ENCODE assay signal across 8 cellular contexts in genomic region chr5:67215592-67216471, GRCh38. TPM values are rescaled to one million over a fixed set of nuclear protein-coding genes. Genes with fewer than 3 reads are reported as not detected.
DNase-seq lines count a peak whose midpoint lies in the region; ATAC-seq and TF ChIP-seq lines count a peak whose summit lies in the region.

No MANE protein-coding gene starts in this region.

- peak overlapping the region; percentile 98 for H3K27ac Mint-ChIP-seq in activated CD8-positive, alpha-beta memory T cell treated with anti-CD3 and anti-CD28 coated beads, Interleukin-2, amount 10 ng/mL, durations not matched to agents 7 days and 5 days

- peak in 2 of 4 donors; percentile 38 to 63 for TF ChIP-seq POLR2A in esophagus squamous epithelium (IDR thresholded peaks at IDR 0.05)
- peak; percentile 41 for TF ChIP-seq POLR2A in transverse colon (IDR thresholded peaks at IDR 0.05)

- peaks cover 3% of the 10 kb centered on the region for H3K79me2 ChIP-seq in parathyroid adenoma

- peaks cover 24% of the 10 kb centered on the region for H3K36me3 Mint-ChIP-seq in activated CD8-positive, alpha-beta memory T cell treated with anti-CD3 and anti-CD28 coated beads, Interleukin-2, amount 10 ng/mL, durations not matched to agents 7 days and 5 days

- no peak for TF ChIP-seq EP300 in transverse colon (IDR thresholded peaks at IDR 0.05; ENCODE audit: low read depth)

- peak; percentile 100 for ATAC-seq in HG02623 (IDR thresholded peaks at IDR 0.05; ENCODE audit: unreplicated experiment)
- peak; percentile 97 for ATAC-seq in activated CD8-positive, alpha-beta memory T cell treated with anti-CD3 and anti-CD28 coated beads, Interleukin-2, amount 10 ng/mL, durations not matched to agents 7 days and 5 days

- in situ Hi-C loops in GM13976 (cut with MboI; ENCODE audit: low sequenced_read_pairs, unreplicated experiment): loop anchor here (25.0 kb wide), 1 partner anchor 229 kb away; no protein-coding TSS in a partner anchor
- in situ Hi-C loops in transverse colon (cut with MboI; ENCODE audit: low pct_ligation_motif_present in 1 of 4, low pct_unique_long_range_greater_than_20kb in 1 of 4, low sequenced_read_pairs in 3 of 4): loop anchor here in 1 of 4 donors (10.0 kb wide), 1 partner anchor 51 kb away; no protein-coding TSS in a partner anchor

- H3K4me1 Mint-ChIP-seq in activated CD8-positive, alpha-beta memory T cell treated with anti-CD3 and anti-CD28 coated beads, Interleukin-2, amount 10 ng/mL, durations not matched to agents 7 days and 5 days: peaks cover 64% of the 10 kb centered on the region

- H3K27me3 Mint-ChIP-seq in activated CD8-positive, alpha-beta memory T cell treated with anti-CD3 and anti-CD28 coated beads, Interleukin-2, amount 10 ng/mL, durations not matched to agents 7 days and 5 days: no peaks in the 10 kb centered on the region

- intact Hi-C loops in esophagus squamous epithelium (cut with DNase I) (no loop called here), transverse colon (cut with DNase I; ENCODE audit: low total_unique reads) (no loop called here)

- H3K4me3 Mint-ChIP-seq in activated CD8-positive, alpha-beta memory T cell treated with anti-CD3 and anti-CD28 coated beads, Interleukin-2, amount 10 ng/mL, durations not matched to agents 7 days and 5 days: peak overlapping the region; percentile 69

- 41 to 54% methylated on average over 13 to 15 of the region's 17 CpGs for WGBS in esophagus squamous epithelium, 2 donors
- WGBS in transverse colon (ENCODE audit: low coverage in 1 of 2), 2 donors: 24% methylated on average over 17 of the region's 17 CpGs; no CpG with 5 or more reads in 1 of the 2 donors

- CTCF ChIA-PET in activated CD8-positive, alpha-beta memory T cell treated with anti-CD3 and anti-CD28 coated beads, Interleukin-2, amount 10 ng/mL, durations not matched to agents 7 days and 5 days (lab: Charles Lee): interaction anchor here (1.2 to 24.1 kb wide), 5 partner anchors 9 to 228 kb away, joined by 3 to 521 read pairs (median 5); no protein-coding TSS in a partner anchor

- peak overlapping the region; percentile 41 to 88 (median 65) for H3K27ac ChIP-seq in esophagus squamous epithelium
- H3K27ac ChIP-seq in parathyroid adenoma: peak overlapping the region; percentile 99
- H3K27ac ChIP-seq in transverse colon: peak overlapping the region; percentile 53 to 79 (median 62)

- TF ChIP-seq CTCF in GM13976 (IDR thresholded peaks at IDR 0.05; ENCODE audit: borderline replicate concordance, control extremely low read depth, extremely low read depth, insufficient read depth, missing control alignments): peak; percentile 3
- TF ChIP-seq CTCF in esophagus squamous epithelium (IDR thresholded peaks at IDR 0.05): peak in 1 of 6 experiments; percentile 8
- no peak for TF ChIP-seq CTCF in parathyroid adenoma (IDR thresholded peaks at IDR 0.05)
- no peak for TF ChIP-seq CTCF in transverse colon (IDR thresholded peaks at IDR 0.05)

- peak overlapping the region; percentile 11 for H3K9ac ChIP-seq in parathyroid adenoma

- H3K9me3 ChIP-seq in esophagus squamous epithelium (no peaks in the 10 kb centered on the region), parathyroid adenoma (ENCODE audit: control insufficient read depth, low read length) (no peaks in the 10 kb centered on the region), transverse colon (no peaks in the 10 kb centered on the region)

- DNase-seq in GM13976 (ENCODE audit: low spot score): peak; percentile 77
- peak; percentile 32 for DNase-seq in NCI-H774 (lab: John Stamatoyannopoulos, UW)
- peak; percentile 91 for DNase-seq in activated CD8-positive, alpha-beta memory T cell treated with anti-CD3 and anti-CD28 coated beads, Interleukin-2, amount 10 ng/mL, durations not matched to agents 7 days and 5 days
- peak; percentile 55 for DNase-seq in esophagus squamous epithelium (lab: John Stamatoyannopoulos, UW)
- DNase-seq in transverse colon: peak; percentile 87
- no peak for DNase-seq in NCI-H82 treated with DMSO at 0.1 percent for 48 hours (lab: John Stamatoyannopoulos, UW; ENCODE audit: unreplicated experiment)

- H3K4me1 ChIP-seq in esophagus squamous epithelium: peaks cover 0 to 24% (median 4%) of the 10 kb centered on the region in 3 donors
- H3K4me1 ChIP-seq in parathyroid adenoma: peaks cover 53% of the 10 kb centered on the region
- peaks cover 9 to 24% (median 18%) of the 10 kb centered on the region in 4 donors for H3K4me1 ChIP-seq in transverse colon

- peak overlapping the region; percentile 82 for H3K4me2 ChIP-seq in parathyroid adenoma (ENCODE audit: low read length)

- no peaks in the 10 kb centered on the region for H3K27me3 ChIP-seq in esophagus squamous epithelium
- no peaks in the 10 kb centered on the region for H3K27me3 ChIP-seq in parathyroid adenoma (ENCODE audit: control insufficient read depth, insufficient read depth, low read length)
- H3K27me3 ChIP-seq in transverse colon: no peaks in the 10 kb centered on the region

- H3K4me3 ChIP-seq in esophagus squamous epithelium: peak overlapping the region in 1 of 4 donors; percentile 47
- H3K4me3 ChIP-seq in parathyroid adenoma (ENCODE audit: low read depth, low read length): peak overlapping the region; percentile 48
- H3K4me3 ChIP-seq in transverse colon: peak overlapping the region in 2 of 4 donors; percentile 4 to 8

- H3K36me3 ChIP-seq in esophagus squamous epithelium (no peaks in the 10 kb centered on the region), parathyroid adenoma (ENCODE audit: control insufficient read depth, insufficient read depth, low read length) (no peaks in the 10 kb centered on the region), transverse colon (no peaks in the 10 kb centered on the region)

- H2AFZ ChIP-seq in parathyroid adenoma: peak overlapping the region; percentile 65

- H3K9me3 Mint-ChIP-seq in activated CD8-positive, alpha-beta memory T cell treated with anti-CD3 and anti-CD28 coated beads, Interleukin-2, amount 10 ng/mL, durations not matched to agents 7 days and 5 days (ENCODE audit: low read depth): no peaks in the 10 kb centered on the region

RNA-seq across cellular contexts. Expression of gene CD180, which starts 19.2 kb away (rescaled TPM):
- under 1 TPM in 1 of 2 experiments, not detected in 1; 0.07 TPM for total RNA-seq in activated CD8-positive, alpha-beta memory T cell treated with anti-CD3 and anti-CD28 coated beads, Interleukin-2, amount 10 ng/mL, durations not matched to agents 7 days and 5 days
- 1 to 10 TPM in 1 of 4 donors, under 1 TPM in 2, not detected in 1; 0.13 to 1.3 (median 0.95) TPM for total RNA-seq in esophagus squamous epithelium
- total RNA-seq in transverse colon: 1 to 10 TPM in 2 of 4 donors, under 1 TPM in 1, not detected in 1; 0.82 to 5.2 (median 2.6) TPM
